Comparison of ENCODE assay signal across 17 cellular contexts in genomic region chr16:50839920-50840729, GRCh38.
DNase-seq lines count a peak whose midpoint lies in the region; ATAC-seq, FAIRE-seq and TF ChIP-seq lines count a peak whose summit lies in the region.
"Had no signal": no experiment of that assay in that cellular context is flagged by ENCODE, and none has a peak within 500 bp of the region (broad histone marks: within the 10 kb centered on the region; RNA-seq: fewer than 3 reads in every experiment).

No MANE protein-coding gene starts in this region.

- H3K36me3 ChIP-seq in HepG2 (replicated peaks in 1 of 2; ENCODE audit: control insufficient read depth in 1 of 2, insufficient read depth in 2 of 2, low read length in 2 of 2) (no peaks in the 10 kb centered on the region), body of pancreas (replicated peaks in 1 of 2; ENCODE audit: insufficient read depth in 1 of 2, low read depth in 2 of 2) (no peaks in the 10 kb centered on the region)
- H3K36me3 ChIP-seq: heart right ventricle, left lung had no signal

- no peaks in the 10 kb centered on the region for H3K79me2 ChIP-seq in HepG2 (ENCODE audit: insufficient read depth, low read length)

- CTCF ChIA-PET in HepG2 (lab: Yijun Ruan, JAX; ENCODE audit: low intra/inter-chr PET ratio, low total read pairs), result no interaction called here

- no peak overlapping the region for H2AFZ ChIP-seq in HepG2 (ENCODE audit: low read length)

- TF ChIP-seq CTCF in HepG2 (CRISPR knock-in tag; IDR thresholded peaks at IDR 0.05), result peak; percentile 59
- no peak for TF ChIP-seq CTCF in body of pancreas (IDR thresholded peaks at IDR 0.05)

- DNase-seq in activated T-cell treated with anti-CD3 and anti-CD28 coated beads, Interleukin-2, amount 50 U/mL, for 72 hours, result no peak
- no peak for DNase-seq in activated T-cell treated with anti-CD3 and anti-CD28 coated beads, Interleukin-2, amount 50 U/mL, for 4 hours
- no peak for DNase-seq in activated naive CD8-positive, alpha-beta T cell treated with anti-CD3 and anti-CD28 coated beads, Interleukin-2, amount 50 U/mL, for 24 hours
- DNase-seq in HepG2 (ENCODE audit: low spot score) (no peak), ureter (ENCODE audit: low spot score) (peak; percentile 29), body of pancreas (no peak)
- DNase-seq in activated CD4-positive, alpha-beta T cell treated with anti-CD3 and anti-CD28 coated beads for 1 hour, result no peak
- DNase-seq: heart right ventricle, left lung, NCI-H1417 treated with DMSO at 0.1 percent for 48 hours, NCI-H446 treated with DMSO at 0.1 percent for 48 hours, nephron progenitor cell, RPMI8226 had no signal

- H3K27ac ChIP-seq in HepG2 (ENCODE audit: extremely low read length, insufficient read depth, low read length) (no peak overlapping the region), body of pancreas (no peak overlapping the region)
- H3K27ac ChIP-seq: epithelial cell of prostate, heart right ventricle, left lung had no signal

- no peak overlapping the region for H3K4me2 ChIP-seq in HepG2 (ENCODE audit: low read depth, low read length)

- TF ChIP-seq EP300 in HepG2 (IDR thresholded peaks at IDR 0.05; ENCODE audit: low read depth in 2 of 2, low read length in 2 of 2) (no peak), HepG2 (CRISPR knock-in tag; IDR thresholded peaks at IDR 0.05; ENCODE audit: borderline replicate concordance) (no peak)

- in situ Hi-C loops in HepG2 (cut with HindIII; ENCODE audit: extremely low pct_ligation_motif_present, low pct_unique_long_range_greater_than_20kb), result no loop called here

- ATAC-seq in activated T-cell treated with anti-CD3 and anti-CD28 coated beads, Interleukin-2, amount 50 U/mL, for 72 hours (replicated peaks in 1 of 2), result no peak
- ATAC-seq in activated T-cell treated with anti-CD3 and anti-CD28 coated beads, Interleukin-2, amount 50 U/mL, for 4 hours, result no peak
- no peak for ATAC-seq in activated naive CD8-positive, alpha-beta T cell treated with anti-CD3 and anti-CD28 coated beads, Interleukin-2, amount 50 U/mL, for 24 hours
- no peak for ATAC-seq in HepG2
- no peak for ATAC-seq in HG03469 (IDR thresholded peaks at IDR 0.05; ENCODE audit: unreplicated experiment)
- no peak for ATAC-seq in body of pancreas
- ATAC-seq: left lung had no signal

- no peaks in the 10 kb centered on the region for H4K20me1 ChIP-seq in HepG2 (ENCODE audit: insufficient read depth, low read length)

- TF ChIP-seq RAD21 in HepG2 (CRISPR knock-in tag; IDR thresholded peaks at IDR 0.05), result no peak

- H3K9ac ChIP-seq in HepG2 (ENCODE audit: insufficient read depth, low read depth, low read length), result no peak overlapping the region

- peak overlapping the region; percentile 48 to 68 for H3K4me3 Mint-ChIP-seq in activated T-cell treated with anti-CD3 and anti-CD28 coated beads, Interleukin-2, amount 50 U/mL, for 72 hours
- no peak overlapping the region for H3K4me3 Mint-ChIP-seq in activated T-cell treated with anti-CD3 and anti-CD28 coated beads, Interleukin-2, amount 50 U/mL, for 4 hours
- H3K4me3 Mint-ChIP-seq in activated naive CD8-positive, alpha-beta T cell treated with anti-CD3 and anti-CD28 coated beads, Interleukin-2, amount 50 U/mL, for 24 hours, result peak overlapping the region; percentile 2

- no peak for TF ChIP-seq POLR2A in HepG2 (IDR thresholded peaks at IDR 0.05; ENCODE audit: insufficient read depth in 1 of 2, low read depth in 2 of 2, low read length in 2 of 2)
- TF ChIP-seq POLR2A in body of pancreas (IDR thresholded peaks at IDR 0.05), result no peak

- H3K27ac Mint-ChIP-seq in activated T-cell treated with anti-CD3 and anti-CD28 coated beads, Interleukin-2, amount 50 U/mL, for 72 hours, result no peak overlapping the region
- H3K27ac Mint-ChIP-seq in activated naive CD8-positive, alpha-beta T cell treated with anti-CD3 and anti-CD28 coated beads, Interleukin-2, amount 50 U/mL, for 24 hours, result no peak overlapping the region
- H3K27ac Mint-ChIP-seq: activated CD4-positive, alpha-beta memory T cell treated with anti-CD3 and anti-CD28 coated beads for 36 hours; activated naive CD4-positive, alpha-beta T cell treated with anti-CD3 and anti-CD28 coated beads, Interleukin-2, amount 10 ng/mL, durations not matched to agents 7 days and 5 days; nephron progenitor cell had no signal

- H3K4me1 ChIP-seq in HepG2 (ENCODE audit: insufficient read depth, low read length), result peaks cover 9% of the 10 kb centered on the region; the same call in 1 of the 2 replicates
- H3K4me1 ChIP-seq in body of pancreas, result peaks cover 14% of the 10 kb centered on the region

- intact Hi-C loops in HepG2 (cut with micrococcal nuclease; ENCODE audit: unreplicated experiment) (loop anchor here (5.0 kb wide), 1 partner anchor 42 kb away; no protein-coding TSS in a partner anchor), body of pancreas (cut with DNase I) (no loop called here)

- no peak for FAIRE-seq in HepG2 (lab: Jason Lieb, UNC)

- H3K36me3 Mint-ChIP-seq in activated T-cell treated with anti-CD3 and anti-CD28 coated beads, Interleukin-2, amount 50 U/mL, for 72 hours (ENCODE audit: insufficient read depth in 2 of 2), result no peaks in the 10 kb centered on the region
- H3K36me3 Mint-ChIP-seq in activated T-cell treated with anti-CD3 and anti-CD28 coated beads, Interleukin-2, amount 50 U/mL, for 4 hours (ENCODE audit: insufficient read depth), result no peaks in the 10 kb centered on the region
- no peaks in the 10 kb centered on the region for H3K36me3 Mint-ChIP-seq in activated naive CD8-positive, alpha-beta T cell treated with anti-CD3 and anti-CD28 coated beads, Interleukin-2, amount 50 U/mL, for 24 hours (ENCODE audit: low read depth)
- H3K36me3 Mint-ChIP-seq: activated CD4-positive, alpha-beta memory T cell treated with anti-CD3 and anti-CD28 coated beads for 36 hours; activated naive CD4-positive, alpha-beta T cell treated with anti-CD3 and anti-CD28 coated beads, Interleukin-2, amount 10 ng/mL, durations not matched to agents 7 days and 5 days had no signal

- no peaks in the 10 kb centered on the region for H3K9me3 ChIP-seq in HepG2 (ENCODE audit: low read length)
- H3K9me3 ChIP-seq in body of pancreas, result no peaks in the 10 kb centered on the region
- H3K9me3 ChIP-seq: heart right ventricle, left lung had no signal

- WGBS in HepG2 (ENCODE audit: low lambda C conversion rate), result 25% methylated on average over 10 of the region's 16 CpGs
- 72 to 77% methylated on average over 15 to 16 of the region's 16 CpGs for WGBS in body of pancreas, 2 donors

- BruUV-seq in HepG2 (replicated peaks; lab: Mats Ljungman, UMichigan), result no TSS peak

- POLR2A ChIA-PET in HepG2 (lab: Yijun Ruan, JAX), result interaction anchor here (0.6 kb wide), 1 partner anchor 157 kb away, joined by 3 read pairs; no protein-coding TSS in a partner anchor

- H3K27me3 ChIP-seq in HepG2 (ENCODE audit: control insufficient read depth in 1 of 2, insufficient read depth in 2 of 2, low read length in 2 of 2) (peaks cover 0 to 10% of the 10 kb centered on the region in 2 experiments; a peak in 3 of 5 replicates), body of pancreas (no peaks in the 10 kb centered on the region)

- peaks cover 22% of the 10 kb centered on the region for H3K27me3 Mint-ChIP-seq in activated T-cell treated with anti-CD3 and anti-CD28 coated beads, Interleukin-2, amount 50 U/mL, for 72 hours (ENCODE audit: low read depth)
- H3K27me3 Mint-ChIP-seq in activated T-cell treated with anti-CD3 and anti-CD28 coated beads, Interleukin-2, amount 50 U/mL, for 4 hours (ENCODE audit: low read depth), result peaks cover 3% of the 10 kb centered on the region
- H3K27me3 Mint-ChIP-seq in activated naive CD8-positive, alpha-beta T cell treated with anti-CD3 and anti-CD28 coated beads, Interleukin-2, amount 50 U/mL, for 24 hours, result peaks cover 9% of the 10 kb centered on the region

- H3K4me1 Mint-ChIP-seq in activated T-cell treated with anti-CD3 and anti-CD28 coated beads, Interleukin-2, amount 50 U/mL, for 72 hours (ENCODE audit: low read depth), result peaks cover 32% of the 10 kb centered on the region
- H3K4me1 Mint-ChIP-seq in activated T-cell treated with anti-CD3 and anti-CD28 coated beads, Interleukin-2, amount 50 U/mL, for 4 hours (ENCODE audit: low read depth), result peaks cover 19% of the 10 kb centered on the region
- peaks cover 28% of the 10 kb centered on the region for H3K4me1 Mint-ChIP-seq in activated naive CD8-positive, alpha-beta T cell treated with anti-CD3 and anti-CD28 coated beads, Interleukin-2, amount 50 U/mL, for 24 hours

- H3K4me3 ChIP-seq in HepG2 (replicated peaks in 1 of 3; ENCODE audit: insufficient read depth in 1 of 3, low read depth in 2 of 3, low read length in 3 of 3), result no peak overlapping the region
- H3K4me3 ChIP-seq in body of pancreas, result no peak overlapping the region
- H3K4me3 ChIP-seq: left lung had no signal

- H3K9me3 Mint-ChIP-seq in activated T-cell treated with anti-CD3 and anti-CD28 coated beads, Interleukin-2, amount 50 U/mL, for 72 hours, result no peaks in the 10 kb centered on the region
- no peaks in the 10 kb centered on the region for H3K9me3 Mint-ChIP-seq in activated T-cell treated with anti-CD3 and anti-CD28 coated beads, Interleukin-2, amount 50 U/mL, for 4 hours
- no peaks in the 10 kb centered on the region for H3K9me3 Mint-ChIP-seq in activated naive CD8-positive, alpha-beta T cell treated with anti-CD3 and anti-CD28 coated beads, Interleukin-2, amount 50 U/mL, for 24 hours
- H3K9me3 Mint-ChIP-seq: activated CD4-positive, alpha-beta memory T cell treated with anti-CD3 and anti-CD28 coated beads for 36 hours; activated naive CD4-positive, alpha-beta T cell treated with anti-CD3 and anti-CD28 coated beads, Interleukin-2, amount 10 ng/mL, durations not matched to agents 7 days and 5 days; nephron progenitor cell had no signal

TF ChIP-seq in HepG2, 621 proteins besides CTCF, POLR2A, EP300 and RAD21:
- TF ChIP-seq STAG1 (CRISPR knock-in tag; IDR thresholded peaks at IDR 0.05) (peak; percentile 64), POGZ (CRISPR knock-in tag; IDR thresholded peaks at IDR 0.05) (no peak), NRL (CRISPR knock-in tag; IDR thresholded peaks at IDR 0.05; ENCODE audit: borderline replicate concordance) (0 out of 2 replicates have a peak, but pooled peaks have one; percentile 30), TCF12 (IDR thresholded peaks at IDR 0.05) (no peak), TCF12 (CRISPR knock-in tag; IDR thresholded peaks at IDR 0.05) (no peak), ZNF280B (CRISPR knock-in tag; IDR thresholded peaks at IDR 0.05; ENCODE audit: borderline replicate concordance) (0 out of 2 replicates have a peak, but pooled peaks have one; percentile 36)
